In genomic region chr4:7964890-7965662, GRCh38 we compare ENCODE assay signal across 10 cellular contexts. TPM values are rescaled to one million over a fixed set of nuclear protein-coding genes. Genes with fewer than 3 reads are reported as not detected.
DNase-seq lines count a peak whose midpoint lies in the region; ATAC-seq, FAIRE-seq and TF ChIP-seq lines count a peak whose summit lies in the region.
"Had no signal": no experiment of that assay in that cellular context is flagged by ENCODE, and none has a peak within 500 bp of the region (broad histone marks: within the 10 kb centered on the region; RNA-seq: fewer than 3 reads in every experiment).

No MANE protein-coding gene starts in this region.

- H3K36me3 ChIP-seq in astrocyte (ENCODE audit: insufficient read depth, low read length) (no peaks in the 10 kb centered on the region), upper lobe of left lung (no peaks in the 10 kb centered on the region), transverse colon (no peaks in the 10 kb centered on the region)

- H3K79me2 ChIP-seq in astrocyte (ENCODE audit: insufficient read depth, low read length) = no peaks in the 10 kb centered on the region

- WGBS in upper lobe of left lung, 2 donors = 46 to 61% methylated on average over 22 to 23 of the region's 23 CpGs
- WGBS in transverse colon (ENCODE audit: low coverage in 1 of 2), 2 donors = 75 to 80% methylated on average over 2 to 22 of the region's 23 CpGs

- TF ChIP-seq CTCF in astrocyte (IDR thresholded peaks at IDR 0.05; ENCODE audit: insufficient read depth, low read depth, low read length) (no peak), upper lobe of left lung (IDR thresholded peaks at IDR 0.05) (no peak), transverse colon (IDR thresholded peaks at IDR 0.05) (no peak)

- TF ChIP-seq EP300 in upper lobe of left lung (IDR thresholded peaks at IDR 0.05) (peak in 1 of 4 donors; percentile 27), transverse colon (IDR thresholded peaks at IDR 0.05; ENCODE audit: low read depth) (no peak)

- H3K27me3 Mint-ChIP-seq in astrocyte (ENCODE audit: low read depth, unreplicated experiment) = peaks cover 29% of the 10 kb centered on the region

- FAIRE-seq in astrocyte (lab: Jason Lieb, UNC) = no peak

- peak; percentile 84 for DNase-seq in activated effector memory CD4-positive, alpha-beta T cell treated with anti-CD3 and anti-CD28 coated beads, Interleukin-2, amount 50 U/mL, for 16 hours
- DNase-seq in activated effector memory CD4-positive, alpha-beta T cell treated with Interleukin-2 at 50 U/mL for 16 hours = no peak
- DNase-seq in astrocyte (ENCODE audit: low read depth) (peak; percentile 59), left lobe of liver (ENCODE audit: low spot score) (no peak), upper lobe of left lung (peak; percentile 34 to 63), NCI-H748 (lab: John Stamatoyannopoulos, UW; ENCODE audit: unreplicated experiment) (no peak), ACHN (no peak), transverse colon (no peak)
- DNase-seq: AML-193, NCI-H146 had no signal

- H3K27me3 ChIP-seq in astrocyte (ENCODE audit: insufficient read depth, low read length) (peaks cover 14% of the 10 kb centered on the region), upper lobe of left lung (no peaks in the 10 kb centered on the region), transverse colon (no peaks in the 10 kb centered on the region)

- H4K20me1 ChIP-seq in astrocyte (ENCODE audit: insufficient read depth, low read length) = no peaks in the 10 kb centered on the region

- H3K4me1 ChIP-seq in astrocyte (ENCODE audit: insufficient read depth, low read length) (peaks cover 32% of the 10 kb centered on the region), upper lobe of left lung (peaks cover 30 to 49% (median 36%) of the 10 kb centered on the region in 4 donors), transverse colon (peaks cover 26 to 53% (median 37%) of the 10 kb centered on the region in 4 donors)

- H3K9ac ChIP-seq in astrocyte (ENCODE audit: low read length) = no peak overlapping the region

- TF ChIP-seq POLR2A in upper lobe of left lung (IDR thresholded peaks at IDR 0.05) = no peak
- no peak for TF ChIP-seq POLR2A in transverse colon (IDR thresholded peaks at IDR 0.05)

- H3K4me3 Mint-ChIP-seq in astrocyte (ENCODE audit: unreplicated experiment) = no peak overlapping the region

- H3K36me3 Mint-ChIP-seq in astrocyte (ENCODE audit: low read depth, unreplicated experiment) = peaks cover 3% of the 10 kb centered on the region

- H3K27ac ChIP-seq in astrocyte (ENCODE audit: low read depth, low read length) (no peak overlapping the region), upper lobe of left lung (peak overlapping the region; percentile 26 to 67 (median 30)), transverse colon (peak overlapping the region in 2 of 4 donors; percentile 2 to 11)

- ATAC-seq in left lobe of liver = peak; percentile 11
- ATAC-seq in upper lobe of left lung (ENCODE audit: low FRiP score in 2 of 2) = peak in 1 of 2 donors; percentile 63

- intact Hi-C loops in transverse colon (cut with DNase I; ENCODE audit: low total_unique reads) = loop anchor here (10.0 kb wide), 1 partner anchor 70 kb away; no protein-coding TSS in a partner anchor

- H3K9me3 Mint-ChIP-seq in astrocyte (ENCODE audit: unreplicated experiment) = no peaks in the 10 kb centered on the region

- H3K9me3 ChIP-seq in astrocyte (ENCODE audit: insufficient read depth, low read depth, low read length) (no peaks in the 10 kb centered on the region), upper lobe of left lung (no peaks in the 10 kb centered on the region), transverse colon (no peaks in the 10 kb centered on the region)

- no peak overlapping the region for H3K4me3 ChIP-seq in astrocyte (ENCODE audit: insufficient read depth, low read depth, low read length)
- H3K4me3 ChIP-seq in upper lobe of left lung = no peak overlapping the region
- no peak overlapping the region for H3K4me3 ChIP-seq in transverse colon

- peaks cover 19% of the 10 kb centered on the region for H3K4me1 Mint-ChIP-seq in astrocyte (ENCODE audit: low read depth, unreplicated experiment)

- H3K4me2 ChIP-seq in astrocyte (ENCODE audit: low read length) = no peak overlapping the region

- H2AFZ ChIP-seq in astrocyte (ENCODE audit: low read depth, low read length) = no peak overlapping the region

- no peak overlapping the region for H3K27ac Mint-ChIP-seq in astrocyte (ENCODE audit: unreplicated experiment)

- in situ Hi-C loops in ACHN (cut with HindIII; ENCODE audit: low pct_ligation_motif_present, low pct_unique_long_range_greater_than_20kb, low sequenced_read_pairs) (no loop called here), transverse colon (cut with MboI; ENCODE audit: low pct_ligation_motif_present in 1 of 4, low pct_unique_long_range_greater_than_20kb in 1 of 4, low sequenced_read_pairs in 3 of 4) (no loop called here)

RNA-seq across cellular contexts. Expression of gene AFAP1, which starts 25.4 kb away (rescaled TPM):
- total RNA-seq in astrocyte = 62.7 and 67.9 TPM in 2 replicates
- total RNA-seq in left lobe of liver = 1.3 TPM
- 10 to 100 TPM; 10.9 to 26.7 (median 19.2) TPM for total RNA-seq in upper lobe of left lung
- total RNA-seq in transverse colon = 10 to 100 TPM; 25.1 to 56.9 (median 26.4) TPM

Comparison
In these comparisons a context has a peak if more than half of its experiments do, and no peak if none do; other contexts are left out.
1. DNase-seq: peak in activated effector memory CD4-positive, alpha-beta T cell treated with anti-CD3 and anti-CD28 coated beads, Interleukin-2, amount 50 U/mL, for 16 hours (single experiment), astrocyte (single experiment) and upper lobe of left lung (2 of 2); none in activated effector memory CD4-positive, alpha-beta T cell treated with Interleukin-2 at 50 U/mL for 16 hours (single experiment), left lobe of liver (single experiment), NCI-H748 (single experiment), ACHN (single experiment) and transverse colon (single experiment).